In the genomic region with DNA sequence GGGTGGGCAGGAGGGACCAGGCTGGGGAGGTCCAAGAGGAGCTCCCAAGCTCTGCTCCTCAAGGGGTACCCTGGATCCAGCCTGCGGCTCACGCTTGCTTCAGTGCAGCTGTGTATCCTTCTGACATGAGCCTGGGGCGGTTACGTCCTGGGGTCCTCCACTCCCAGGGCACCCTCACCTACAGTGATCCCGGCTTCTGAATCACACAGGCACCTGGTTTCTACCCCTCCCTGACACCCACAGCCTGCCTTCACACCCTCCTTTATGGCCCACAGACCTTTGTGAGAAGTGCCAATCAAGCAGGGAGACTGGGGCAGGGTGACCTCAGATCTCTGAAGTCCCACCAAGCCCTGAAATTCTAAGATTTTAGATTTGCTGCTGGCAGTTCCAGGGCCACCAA, we compare ENCODE assay signal across 14 cellular contexts. TPM values are rescaled to one million over a fixed set of nuclear protein-coding genes. Genes with fewer than 3 reads are reported as not detected.
DNase-seq lines count a peak whose midpoint lies in the region; ATAC-seq and TF ChIP-seq lines count a peak whose summit lies in the region.
"Had no signal": no experiment of that assay in that cellular context is flagged by ENCODE, and none has a peak within 500 bp of the region (broad histone marks: within the 10 kb centered on the region; RNA-seq: fewer than 3 reads in every experiment).

No MANE protein-coding gene starts in this region.

- H3K27me3 ChIP-seq in transverse colon, result no peaks in the 10 kb centered on the region

- H3K4me1 Mint-ChIP-seq in activated CD4-positive, alpha-beta T cell treated with anti-CD3 and anti-CD28 coated beads, Interleukin-2, amount 10 ng/mL, durations not matched to agents 7 days and 5 days, result peaks cover 16% of the 10 kb centered on the region
- H3K4me1 Mint-ChIP-seq in activated CD4-positive, alpha-beta T cell treated with anti-CD3 and anti-CD28 coated beads, Interleukin-2, amount 10 ng/mL, durations not matched to agents 24 days and 14 days, result peaks cover 16% of the 10 kb centered on the region
- H3K4me1 Mint-ChIP-seq in nephron, result peaks cover 14% of the 10 kb centered on the region

- H3K4me3 ChIP-seq in coronary artery, result peak overlapping the region; percentile 95
- peak overlapping the region in 3 of 4 donors; percentile 56 to 97 (median 96) for H3K4me3 ChIP-seq in transverse colon

- peaks cover 0 to 4% (median 0%) of the 10 kb centered on the region in 4 donors for H3K36me3 ChIP-seq in transverse colon

- peaks cover 4% of the 10 kb centered on the region for H3K27me3 Mint-ChIP-seq in activated CD4-positive, alpha-beta T cell treated with anti-CD3 and anti-CD28 coated beads, Interleukin-2, amount 10 ng/mL, durations not matched to agents 7 days and 5 days
- no peaks in the 10 kb centered on the region for H3K27me3 Mint-ChIP-seq in activated CD4-positive, alpha-beta T cell treated with anti-CD3 and anti-CD28 coated beads, Interleukin-2, amount 10 ng/mL, durations not matched to agents 24 days and 14 days
- no peaks in the 10 kb centered on the region for H3K27me3 Mint-ChIP-seq in nephron (ENCODE audit: low read depth)
- H3K27me3 Mint-ChIP-seq: type B pancreatic cell had no signal

- WGBS in transverse colon (ENCODE audit: low coverage in 1 of 2), 2 donors, result 57% methylated on average over 5 of the region's 5 CpGs; no CpG with 5 or more reads in 1 of the 2 donors

- TF ChIP-seq POLR2A in transverse colon (IDR thresholded peaks at IDR 0.05), result peak; percentile 83

- H3K4me1 ChIP-seq in transverse colon, result peaks cover 53 to 80% (median 69%) of the 10 kb centered on the region in 4 donors

- H3K27ac Mint-ChIP-seq in activated CD4-positive, alpha-beta T cell treated with anti-CD3 and anti-CD28 coated beads, Interleukin-2, amount 10 ng/mL, durations not matched to agents 7 days and 5 days, result no peak overlapping the region
- no peak overlapping the region for H3K27ac Mint-ChIP-seq in activated CD4-positive, alpha-beta T cell treated with anti-CD3 and anti-CD28 coated beads, Interleukin-2, amount 10 ng/mL, durations not matched to agents 24 days and 14 days
- H3K27ac Mint-ChIP-seq in nephron, result no peak overlapping the region

- TF ChIP-seq EP300 in transverse colon (IDR thresholded peaks at IDR 0.05; ENCODE audit: low read depth), result no peak

- H3K27ac ChIP-seq in coronary artery, result no peak overlapping the region
- H3K27ac ChIP-seq in transverse colon, result peak overlapping the region; percentile 92 to 99 (median 99)
- H3K27ac ChIP-seq: SK-N-MC had no signal

- no peaks in the 10 kb centered on the region for H3K9me3 ChIP-seq in transverse colon

- no peak for ATAC-seq in stimulated activated naive CD8-positive, alpha-beta T cell treated with anti-CD3 and anti-CD28 coated beads, Interleukin-15, Interleukin-2, amounts not matched to agents 100 U/mL and 50 U/mL, for 24 hours
- no peak for ATAC-seq in GM21515 (IDR thresholded peaks at IDR 0.05; ENCODE audit: unreplicated experiment)

- H3K9me3 Mint-ChIP-seq in activated CD4-positive, alpha-beta T cell treated with anti-CD3 and anti-CD28 coated beads, Interleukin-2, amount 10 ng/mL, durations not matched to agents 7 days and 5 days, result no peaks in the 10 kb centered on the region
- no peaks in the 10 kb centered on the region for H3K9me3 Mint-ChIP-seq in activated CD4-positive, alpha-beta T cell treated with anti-CD3 and anti-CD28 coated beads, Interleukin-2, amount 10 ng/mL, durations not matched to agents 24 days and 14 days
- no peaks in the 10 kb centered on the region for H3K9me3 Mint-ChIP-seq in nephron
- H3K9me3 Mint-ChIP-seq: CD8-positive, alpha-beta memory T cell; immature natural killer cell; type B pancreatic cell had no signal

- in situ Hi-C loops in transverse colon (cut with MboI; ENCODE audit: low pct_ligation_motif_present in 1 of 4, low pct_unique_long_range_greater_than_20kb in 1 of 4, low sequenced_read_pairs in 3 of 4), result no loop called here

- TF ChIP-seq CTCF in coronary artery (IDR thresholded peaks at IDR 0.05), result no peak
- TF ChIP-seq CTCF in nephron (IDR thresholded peaks at IDR 0.05; ENCODE audit: unreplicated experiment in 3 of 3), result no peak
- no peak for TF ChIP-seq CTCF in transverse colon (IDR thresholded peaks at IDR 0.05)

- peak overlapping the region; percentile 86 for H3K4me3 Mint-ChIP-seq in activated CD4-positive, alpha-beta T cell treated with anti-CD3 and anti-CD28 coated beads, Interleukin-2, amount 10 ng/mL, durations not matched to agents 7 days and 5 days
- H3K4me3 Mint-ChIP-seq in activated CD4-positive, alpha-beta T cell treated with anti-CD3 and anti-CD28 coated beads, Interleukin-2, amount 10 ng/mL, durations not matched to agents 24 days and 14 days, result no peak overlapping the region
- peak overlapping the region; percentile 30 to 95 (median 93) for H3K4me3 Mint-ChIP-seq in nephron

- intact Hi-C loops in activated CD4-positive, alpha-beta T cell treated with anti-CD3 and anti-CD28 coated beads, Interleukin-2, amount 10 ng/mL, durations not matched to agents 24 days and 14 days (cut with micrococcal nuclease), result no loop called here
- intact Hi-C loops in transverse colon (cut with DNase I; ENCODE audit: low total_unique reads), result no loop called here

- CTCF ChIA-PET in activated CD4-positive, alpha-beta T cell treated with anti-CD3 and anti-CD28 coated beads, Interleukin-2, amount 10 ng/mL, durations not matched to agents 7 days and 5 days (lab: Charles Lee), result interaction anchor here (1.4 to 2.2 kb wide), 3 partner anchors 9 to 24 kb away, joined by 7 to 12 read pairs (median 10); no protein-coding TSS in a partner anchor

- no peak for DNase-seq in activated CD4-positive, alpha-beta T cell treated with anti-CD3 and anti-CD28 coated beads, Interleukin-2, amount 10 ng/mL, durations not matched to agents 7 days and 5 days
- DNase-seq in activated CD4-positive, alpha-beta T cell treated with anti-CD3 and anti-CD28 coated beads, Interleukin-2, amount 10 ng/mL, durations not matched to agents 24 days and 14 days, result no peak
- DNase-seq in coronary artery (ENCODE audit: low spot score) (no peak), transverse colon (peak; percentile 80), HuH-7.5 (ENCODE audit: low spot score) (no peak)
- DNase-seq in stimulated activated naive CD8-positive, alpha-beta T cell treated with anti-CD3 and anti-CD28 coated beads, Interleukin-15, Interleukin-2, amounts not matched to agents 100 U/mL and 50 U/mL, for 24 hours, result no peak
- DNase-seq: activated gamma-delta T cell, immature natural killer cell, NCI-H1092 treated with DMSO at 0.1 percent for 48 hours had no signal

- H3K36me3 Mint-ChIP-seq in activated CD4-positive, alpha-beta T cell treated with anti-CD3 and anti-CD28 coated beads, Interleukin-2, amount 10 ng/mL, durations not matched to agents 7 days and 5 days (ENCODE audit: low read depth), result peaks cover 2% of the 10 kb centered on the region
- H3K36me3 Mint-ChIP-seq in activated CD4-positive, alpha-beta T cell treated with anti-CD3 and anti-CD28 coated beads, Interleukin-2, amount 10 ng/mL, durations not matched to agents 24 days and 14 days (ENCODE audit: low read depth), result peaks cover 4% of the 10 kb centered on the region
- peaks cover 17% of the 10 kb centered on the region for H3K36me3 Mint-ChIP-seq in nephron (ENCODE audit: low read depth)
- H3K36me3 Mint-ChIP-seq: CD8-positive, alpha-beta memory T cell had no signal

- POLR2A ChIA-PET in activated CD4-positive, alpha-beta T cell treated with anti-CD3 and anti-CD28 coated beads, Interleukin-2, amount 10 ng/mL, durations not matched to agents 7 days and 5 days (lab: Charles Lee), result no interaction called here

RNA-seq across cellular contexts. Expression of a gene that starts 1.5 kb away (rescaled TPM):
- total RNA-seq in activated CD4-positive, alpha-beta T cell treated with anti-CD3 and anti-CD28 coated beads, Interleukin-2, amount 10 ng/mL, durations not matched to agents 7 days and 5 days, result 10 to 100 TPM; 15.6 to 18.8 TPM
- total RNA-seq in activated CD4-positive, alpha-beta T cell treated with anti-CD3 and anti-CD28 coated beads, Interleukin-2, amount 10 ng/mL, durations not matched to agents 24 days and 14 days, result 21.0 and 21.1 TPM in 2 replicates
- total RNA-seq in transverse colon, result 100 to 1,000 TPM; 407 to 964 (median 541) TPM

RNA-seq across cellular contexts. Expression of a gene that starts 1.8 kb away (rescaled TPM):
- 1 to 10 TPM; 2.4 to 3.4 TPM for total RNA-seq in activated CD4-positive, alpha-beta T cell treated with anti-CD3 and anti-CD28 coated beads, Interleukin-2, amount 10 ng/mL, durations not matched to agents 7 days and 5 days
- total RNA-seq in activated CD4-positive, alpha-beta T cell treated with anti-CD3 and anti-CD28 coated beads, Interleukin-2, amount 10 ng/mL, durations not matched to agents 24 days and 14 days, result 5.2 and 5.8 TPM in 2 replicates
- total RNA-seq in transverse colon, result 100 to 1,000 TPM; 246 to 719 (median 557) TPM

RNA-seq across cellular contexts. Expression of a gene that starts 30.5 kb away (rescaled TPM):
- total RNA-seq in activated CD4-positive, alpha-beta T cell treated with anti-CD3 and anti-CD28 coated beads, Interleukin-2, amount 10 ng/mL, durations not matched to agents 7 days and 5 days, result 10 to 100 TPM; 25.7 to 29.7 TPM
- 63.2 and 66.5 TPM in 2 replicates for total RNA-seq in activated CD4-positive, alpha-beta T cell treated with anti-CD3 and anti-CD28 coated beads, Interleukin-2, amount 10 ng/mL, durations not matched to agents 24 days and 14 days
- total RNA-seq in transverse colon, result 10 to 100 TPM; 11.2 to 61.3 (median 35.1) TPM

Comparison
In these comparisons a context has a peak if more than half of its experiments do, and no peak if none do; other contexts are left out.
1. H3K27ac ChIP-seq: peak in transverse colon (4 of 4); none in coronary artery (0 of 2).
2. RNA of a gene that starts 1.5 kb away (total RNA-seq): 407 to 964 TPM in transverse colon; 21.0 to 21.1 TPM in activated CD4-positive, alpha-beta T cell treated with anti-CD3 and anti-CD28 coated beads, Interleukin-2, amount 10 ng/mL, durations not matched to agents 24 days and 14 days and 15.6 to 18.8 TPM in activated CD4-positive, alpha-beta T cell treated with anti-CD3 and anti-CD28 coated beads, Interleukin-2, amount 10 ng/mL, durations not matched to agents 7 days and 5 days; every median in the first group is over 10 times any median in the second.
3. RNA of a gene that starts 1.8 kb away (total RNA-seq): 246 to 719 TPM in transverse colon; 5.2 to 5.8 TPM in activated CD4-positive, alpha-beta T cell treated with anti-CD3 and anti-CD28 coated beads, Interleukin-2, amount 10 ng/mL, durations not matched to agents 24 days and 14 days and 2.4 to 3.4 TPM in activated CD4-positive, alpha-beta T cell treated with anti-CD3 and anti-CD28 coated beads, Interleukin-2, amount 10 ng/mL, durations not matched to agents 7 days and 5 days; every median in the first group is over 10 times any median in the second.